In the genomic region with DNA sequence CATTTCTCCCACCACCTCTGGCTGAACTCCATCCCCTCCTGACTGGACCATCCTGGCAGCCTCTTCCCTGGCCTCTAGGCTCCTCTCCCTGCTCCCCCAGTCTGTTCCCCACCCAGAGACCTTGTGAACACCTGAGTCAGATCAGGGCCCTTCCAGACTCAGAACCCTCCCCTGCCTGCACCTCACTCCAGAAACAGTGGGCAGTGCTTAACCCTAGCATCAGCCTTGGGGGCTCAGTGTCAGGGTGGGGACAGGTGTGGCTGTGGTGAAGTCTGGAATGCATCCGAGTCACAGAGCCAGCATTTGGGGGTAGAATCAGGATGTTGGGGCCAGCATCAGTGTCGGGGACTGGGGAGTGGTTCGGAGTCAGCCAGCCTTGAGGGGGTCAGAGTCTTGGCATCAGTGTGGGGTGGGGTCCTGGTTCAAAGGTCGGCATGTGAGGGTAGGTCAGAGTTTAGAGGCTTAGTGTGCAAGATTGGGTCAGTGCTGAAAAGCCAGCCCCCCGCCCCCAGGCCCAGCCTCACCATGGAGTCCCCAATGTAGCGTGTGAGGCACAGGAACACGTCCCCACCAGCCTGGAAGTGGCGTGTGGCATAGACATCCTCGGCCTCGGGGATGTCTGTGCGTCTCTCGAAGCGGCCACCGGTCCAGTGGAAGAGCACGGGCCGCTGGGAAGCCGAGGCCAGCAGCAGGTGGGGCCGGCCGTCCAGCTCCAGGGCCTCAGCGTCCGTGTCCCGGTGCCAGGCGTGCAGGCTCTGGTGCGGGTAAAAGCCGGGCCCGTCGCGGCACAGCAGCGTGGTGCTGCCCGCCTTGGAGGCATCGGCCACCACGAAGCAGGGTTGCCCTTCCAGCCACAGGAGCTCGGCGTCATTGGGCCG, we compare ENCODE assay signal across 17 cellular contexts. TPM values are rescaled to one million over a fixed set of nuclear protein-coding genes. Genes with fewer than 3 reads are reported as not detected.
A peak's percentile ranks its signal among the peaks of the same experiment; 100 is the strongest.
DNase-seq lines count a peak whose midpoint lies in the region; TF ChIP-seq lines count a peak whose summit lies in the region.
"Had no signal": no experiment of that assay in that cellular context is flagged by ENCODE, and none has a peak within 500 bp of the region (broad histone marks: within the 10 kb centered on the region; RNA-seq: fewer than 3 reads in every experiment).

No MANE protein-coding gene starts in this region.

- no peaks in the 10 kb centered on the region for H3K27me3 Mint-ChIP-seq in activated naive CD8-positive, alpha-beta T cell
- H3K27me3 Mint-ChIP-seq in activated naive CD8-positive, alpha-beta T cell treated with anti-CD3 and anti-CD28 coated beads for 36 hours: no peaks in the 10 kb centered on the region
- H3K27me3 Mint-ChIP-seq in dendritic cell treated with granulocyte-macrophage colony-stimulating factor and Interleukin-4, amounts not matched to agents 40 ng/mL and 50 ng/mL, for 4 days: peaks cover 9% of the 10 kb centered on the region
- no peaks in the 10 kb centered on the region for H3K27me3 Mint-ChIP-seq in neural crest cell (ENCODE audit: low read depth)

- no peak for TF ChIP-seq POLR2A in transverse colon (IDR thresholded peaks at IDR 0.05)

- no peaks in the 10 kb centered on the region for H3K36me3 ChIP-seq in transverse colon
- H3K36me3 ChIP-seq: lower lobe of right lung had no signal

- peak overlapping the region; percentile 88 to 95 (median 91) for H3K27ac ChIP-seq in transverse colon
- H3K27ac ChIP-seq: SK-N-MC had no signal

- TF ChIP-seq CTCF in neural crest cell (conservative IDR thresholded peaks at IDR 0.05) (no peak), transverse colon (IDR thresholded peaks at IDR 0.05) (no peak), GM13976 (IDR thresholded peaks at IDR 0.05; ENCODE audit: borderline replicate concordance, control extremely low read depth, extremely low read depth, insufficient read depth, missing control alignments) (no peak)

- H3K4me3 ChIP-seq in transverse colon: no peak overlapping the region
- H3K4me3 ChIP-seq: A549, SK-N-MC had no signal

- no peaks in the 10 kb centered on the region for H3K9me3 Mint-ChIP-seq in activated naive CD8-positive, alpha-beta T cell (ENCODE audit: low read depth)
- no peaks in the 10 kb centered on the region for H3K9me3 Mint-ChIP-seq in activated naive CD8-positive, alpha-beta T cell treated with anti-CD3 and anti-CD28 coated beads for 36 hours
- H3K9me3 Mint-ChIP-seq in dendritic cell treated with granulocyte-macrophage colony-stimulating factor and Interleukin-4, amounts not matched to agents 40 ng/mL and 50 ng/mL, for 4 days: no peaks in the 10 kb centered on the region
- no peaks in the 10 kb centered on the region for H3K9me3 Mint-ChIP-seq in neural crest cell

- peaks cover 11% of the 10 kb centered on the region for H3K4me1 Mint-ChIP-seq in activated naive CD8-positive, alpha-beta T cell (ENCODE audit: low read depth)
- peaks cover 12% of the 10 kb centered on the region for H3K4me1 Mint-ChIP-seq in activated naive CD8-positive, alpha-beta T cell treated with anti-CD3 and anti-CD28 coated beads for 36 hours
- H3K4me1 Mint-ChIP-seq in dendritic cell treated with granulocyte-macrophage colony-stimulating factor and Interleukin-4, amounts not matched to agents 40 ng/mL and 50 ng/mL, for 4 days (ENCODE audit: low read depth): peaks cover 43% of the 10 kb centered on the region
- peaks cover 32% of the 10 kb centered on the region for H3K4me1 Mint-ChIP-seq in neural crest cell

- in situ Hi-C loops in transverse colon (cut with MboI; ENCODE audit: low pct_ligation_motif_present in 1 of 4, low pct_unique_long_range_greater_than_20kb in 1 of 4, low sequenced_read_pairs in 3 of 4): no loop called here
- in situ Hi-C loops in GM13976 (cut with MboI; ENCODE audit: low sequenced_read_pairs, unreplicated experiment): no loop called here

- peak overlapping the region; percentile 35 for H3K4me3 Mint-ChIP-seq in activated naive CD8-positive, alpha-beta T cell
- no peak overlapping the region for H3K4me3 Mint-ChIP-seq in activated naive CD8-positive, alpha-beta T cell treated with anti-CD3 and anti-CD28 coated beads for 36 hours
- H3K4me3 Mint-ChIP-seq in dendritic cell treated with granulocyte-macrophage colony-stimulating factor and Interleukin-4, amounts not matched to agents 40 ng/mL and 50 ng/mL, for 4 days: no peak overlapping the region
- H3K4me3 Mint-ChIP-seq in neural crest cell: no peak overlapping the region

- no peaks in the 10 kb centered on the region for H3K9me3 ChIP-seq in transverse colon
- H3K9me3 ChIP-seq: A549, lower lobe of right lung had no signal

- H3K27me3 ChIP-seq in transverse colon: no peaks in the 10 kb centered on the region

- H3K27ac Mint-ChIP-seq in activated naive CD8-positive, alpha-beta T cell: no peak overlapping the region
- no peak overlapping the region for H3K27ac Mint-ChIP-seq in activated naive CD8-positive, alpha-beta T cell treated with anti-CD3 and anti-CD28 coated beads for 36 hours
- peak overlapping the region; percentile 88 for H3K27ac Mint-ChIP-seq in dendritic cell treated with granulocyte-macrophage colony-stimulating factor and Interleukin-4, amounts not matched to agents 40 ng/mL and 50 ng/mL, for 4 days
- H3K27ac Mint-ChIP-seq in neural crest cell (ENCODE audit: unreplicated experiment): peak overlapping the region; percentile 90

- H3K4me1 ChIP-seq in transverse colon: peaks cover 19 to 91% (median 66%) of the 10 kb centered on the region in 4 donors

- 73 to 80% methylated on average over 1 to 24 of the region's 35 CpGs for WGBS in transverse colon (ENCODE audit: low coverage in 1 of 2), 2 donors

- DNase-seq in activated naive CD8-positive, alpha-beta T cell treated with anti-CD3 and anti-CD28 coated beads for 36 hours: no peak
- DNase-seq in neural crest cell (ENCODE audit: low read depth, low spot score) (no peak), transverse colon (no peak), GM13976 (ENCODE audit: low spot score) (no peak), MV-4-11 (lab: John Stamatoyannopoulos, UW) (no peak), NCI-H2029 (lab: John Stamatoyannopoulos, UW) (no peak)
- DNase-seq: KG1; lower lobe of right lung; NCI-H1417; stimulated activated naive CD4-positive, alpha-beta T cell had no signal

- TF ChIP-seq EP300 in transverse colon (IDR thresholded peaks at IDR 0.05; ENCODE audit: low read depth): no peak

- H3K36me3 Mint-ChIP-seq in activated naive CD8-positive, alpha-beta T cell: no peaks in the 10 kb centered on the region
- no peaks in the 10 kb centered on the region for H3K36me3 Mint-ChIP-seq in activated naive CD8-positive, alpha-beta T cell treated with anti-CD3 and anti-CD28 coated beads for 36 hours
- H3K36me3 Mint-ChIP-seq in dendritic cell treated with granulocyte-macrophage colony-stimulating factor and Interleukin-4, amounts not matched to agents 40 ng/mL and 50 ng/mL, for 4 days (ENCODE audit: low read depth): peaks cover 5% of the 10 kb centered on the region
- H3K36me3 Mint-ChIP-seq in neural crest cell (ENCODE audit: low read depth): no peaks in the 10 kb centered on the region

- intact Hi-C loops in dendritic cell treated with granulocyte-macrophage colony-stimulating factor and Interleukin-4, amounts not matched to agents 40 ng/mL and 50 ng/mL, for 4 days (cut with micrococcal nuclease): no loop called here
- intact Hi-C loops in transverse colon (cut with DNase I; ENCODE audit: low total_unique reads): no loop called here

RNA-seq across cellular contexts. Expression of gene LGI4, which starts 8.9 kb away (rescaled TPM):
- total RNA-seq in activated naive CD8-positive, alpha-beta T cell treated with anti-CD3 and anti-CD28 coated beads for 36 hours: not detected
- total RNA-seq in neural crest cell (15.9 and 16.1 TPM in 2 replicates), transverse colon (10 to 100 TPM in 3 of 4 donors, 1 to 10 TPM in 1; 9.8 to 71.8 (median 25.9) TPM)
- total RNA-seq: fibroblast of villous mesenchyme had no signal

RNA-seq across cellular contexts. Expression of gene FXYD3, which starts 10.4 kb away (rescaled TPM):
- total RNA-seq in activated naive CD8-positive, alpha-beta T cell treated with anti-CD3 and anti-CD28 coated beads for 36 hours: not detected
- total RNA-seq in neural crest cell (2.5 and 2.8 TPM in 2 replicates), transverse colon (1,000 to 10,000 TPM; 1,678 to 4,641 (median 3,622) TPM)
- total RNA-seq: fibroblast of villous mesenchyme, G401, occipital lobe had no signal

RNA-seq across cellular contexts. Expression of gene FXYD1, which starts 12.6 kb away (rescaled TPM):
- 1 to 10 TPM; 1.1 TPM for total RNA-seq in activated naive CD8-positive, alpha-beta T cell treated with anti-CD3 and anti-CD28 coated beads for 36 hours
- total RNA-seq in neural crest cell (4.2 and 6.5 TPM in 2 replicates), transverse colon (10 to 100 TPM in 2 of 4 donors, not detected in 2; 10.6 to 29.2 TPM)
- total RNA-seq: fibroblast of villous mesenchyme, G401, occipital lobe had no signal

RNA-seq across cellular contexts. Expression of gene FXYD7, which starts 17.1 kb away (rescaled TPM):
- total RNA-seq in activated naive CD8-positive, alpha-beta T cell treated with anti-CD3 and anti-CD28 coated beads for 36 hours: under 1 TPM; 0.54 to 0.62 TPM
- 1.1 and 1.4 TPM in 2 replicates for total RNA-seq in neural crest cell
- total RNA-seq in transverse colon: not detected
- total RNA-seq: G401, lower lobe of right lung had no signal

RNA-seq across cellular contexts. Expression of gene FXYD5, which starts 28.6 kb away (rescaled TPM):
- total RNA-seq in activated naive CD8-positive, alpha-beta T cell treated with anti-CD3 and anti-CD28 coated beads for 36 hours: 100 to 1,000 TPM; 272 to 275 TPM
- total RNA-seq in neural crest cell: 13.3 and 17.0 TPM in 2 replicates
- 10 to 100 TPM in 2 of 4 donors, 1 to 10 TPM in 2; 2.0 to 57.2 (median 15.1) TPM for total RNA-seq in transverse colon
- total RNA-seq: G401, occipital lobe had no signal

Comparison
In these comparisons a context has a peak if more than half of its experiments do, and no peak if none do; other contexts are left out.
1. H3K27ac Mint-ChIP-seq: peak in dendritic cell treated with granulocyte-macrophage colony-stimulating factor and Interleukin-4, amounts not matched to agents 40 ng/mL and 50 ng/mL, for 4 days (single experiment) and neural crest cell (single experiment); none in activated naive CD8-positive, alpha-beta T cell (single experiment) and activated naive CD8-positive, alpha-beta T cell treated with anti-CD3 and anti-CD28 coated beads for 36 hours (single experiment).
2. RNA of gene LGI4, which starts 8.9 kb away (total RNA-seq): 9.8 to 71.8 TPM in transverse colon and 15.9 to 16.1 TPM in neural crest cell; not detected in activated naive CD8-positive, alpha-beta T cell treated with anti-CD3 and anti-CD28 coated beads for 36 hours; every median in the first group is over 4 times any median in the second.
3. RNA of gene FXYD3, which starts 10.4 kb away (total RNA-seq): 1,678 to 4,641 TPM in transverse colon; 2.5 to 2.8 TPM in neural crest cell and not detected in activated naive CD8-positive, alpha-beta T cell treated with anti-CD3 and anti-CD28 coated beads for 36 hours; every median in the first group is over 100 times any median in the second.